23 cellular contexts compared by ENCODE assay signal in the genomic region with DNA sequence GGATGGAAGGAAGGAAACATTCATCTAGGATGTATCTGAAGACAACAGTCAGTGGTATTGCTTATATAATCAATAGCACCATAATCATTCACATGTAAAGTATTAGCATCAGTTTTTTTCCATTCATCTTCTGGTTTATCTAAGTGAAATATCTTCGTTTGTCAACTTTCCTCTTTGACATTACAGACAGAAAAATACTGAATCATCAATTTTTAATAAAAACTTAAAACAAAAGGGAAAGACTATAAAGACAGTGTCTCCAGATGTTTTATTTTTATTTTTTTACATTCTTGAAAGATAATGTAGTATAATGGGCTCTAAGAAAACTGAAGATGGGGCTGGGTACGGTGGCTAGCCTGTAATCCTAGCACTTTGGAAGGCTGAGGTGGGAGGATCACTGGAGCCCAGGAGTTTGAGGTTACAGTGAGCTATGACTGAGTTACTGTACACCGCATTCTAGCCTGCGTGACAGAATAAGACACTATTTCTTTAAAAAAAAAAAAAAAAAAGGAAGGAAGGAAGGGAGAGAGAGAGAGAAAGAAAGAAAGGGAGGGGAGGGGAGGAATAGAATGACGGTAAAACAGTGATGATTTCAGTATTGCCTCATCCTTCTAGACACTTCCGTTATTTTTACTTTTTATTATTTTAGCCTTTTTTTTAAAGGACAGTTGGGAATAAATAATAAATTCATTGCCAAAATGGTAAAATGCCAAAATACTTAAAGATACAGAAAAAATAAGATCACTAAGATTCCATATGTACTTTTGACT.
DNase-seq lines count a peak whose midpoint lies in the region; ATAC-seq, FAIRE-seq and TF ChIP-seq lines count a peak whose summit lies in the region.
"Had no signal": no experiment of that assay in that cellular context is flagged by ENCODE, and none has a peak within 500 bp of the region (broad histone marks: within the 10 kb centered on the region; RNA-seq: fewer than 3 reads in every experiment).

No MANE protein-coding gene starts in this region.

- TF ChIP-seq EP300 in K562 (IDR thresholded peaks at IDR 0.05; ENCODE audit: low read length): no peak

- no peaks in the 10 kb centered on the region for H3K9me3 ChIP-seq in K562 (replicated peaks; ENCODE audit: control insufficient read depth, insufficient read depth, low read depth, low read length)
- no peaks in the 10 kb centered on the region for H3K9me3 ChIP-seq in subcutaneous abdominal adipose tissue (ENCODE audit: control insufficient read depth in 5 of 5, low read length in 5 of 5)
- no peaks in the 10 kb centered on the region for H3K9me3 ChIP-seq in A673 (ENCODE audit: low read depth, low read length, poor library complexity, severe bottlenecking)
- H3K9me3 ChIP-seq: BE2C, SJCRH30 had no signal

- H3K9ac ChIP-seq in K562 (ENCODE audit: insufficient read depth in 1 of 2, low read depth in 2 of 2, low read length in 2 of 2): no peak overlapping the region
- no peak overlapping the region for H3K9ac ChIP-seq in subcutaneous abdominal adipose tissue (ENCODE audit: low read length in 5 of 5)
- H3K9ac ChIP-seq: KMS-11 had no signal

- FAIRE-seq in K562 (lab: Jason Lieb, UNC): no peak
- FAIRE-seq: GM19239 had no signal

- no TSS peak for BruUV-seq in K562 (replicated peaks; lab: Mats Ljungman, UMichigan)
- no TSS peak for BruUV-seq in A673 (replicated peaks; lab: Mats Ljungman, UMichigan)

- H3K4me1 ChIP-seq in K562 (replicated peaks in 1 of 2; ENCODE audit: control insufficient read depth in 2 of 2, insufficient read depth in 2 of 2, low read length in 2 of 2): no peaks in the 10 kb centered on the region
- H3K4me1 ChIP-seq in subcutaneous abdominal adipose tissue (ENCODE audit: control insufficient read depth in 5 of 5, insufficient read depth in 5 of 5, low read length in 5 of 5): peaks cover 0 to 8% (median 2%) of the 10 kb centered on the region in 5 donors
- H3K4me1 ChIP-seq in A673 (ENCODE audit: insufficient read depth, low read length, poor library complexity, severe bottlenecking): no peaks in the 10 kb centered on the region
- H3K4me1 ChIP-seq: BE2C had no signal

- CTCF ChIA-PET in K562 (lab: Yijun Ruan, JAX; ENCODE audit: low intra/inter-chr PET ratio) (no interaction called here), A673 (lab: Charles Lee) (no interaction called here)

- DNase-seq in left ventricle myocardium superior: no peak
- no peak for DNase-seq in Right ventricle myocardium inferior (ENCODE audit: missing footprints)
- DNase-seq in NOMO-1 treated with DMSO at 0.1 percent for 48 hours (lab: John Stamatoyannopoulos, UW; ENCODE audit: unreplicated experiment): peak; percentile 35
- no peak for DNase-seq in K562 (ENCODE audit: extremely low read depth in 1 of 4, low spot score in 3 of 4)
- no peak for DNase-seq in A673 (ENCODE audit: low spot score)
- DNase-seq: BE2C; CD4-positive, CD25-positive, alpha-beta regulatory T cell; EL; GF-D8; H9; HFFc6; NCI-H1417; NCI-H1694 treated with DMSO at 0.1 percent for 48 hours; NCI-H2081 treated with DMSO at 0.1 percent for 48 hours; NCI-H2171 treated with DMSO at 0.1 percent for 48 hours; NCI-H526; SJCRH30 had no signal

- no peak for TF ChIP-seq POLR2A in K562 (conservative IDR thresholded peaks at IDR 0.05)

- H3K4me2 ChIP-seq in K562 (ENCODE audit: insufficient read depth, low read length): no peak overlapping the region
- H3K4me2 ChIP-seq: KMS-11 had no signal

- TF ChIP-seq CTCF in K562 (IDR thresholded peaks at IDR 0.05 in 2 of 3, conservative IDR thresholded peaks at IDR 0.05 in 1 of 3; ENCODE audit: insufficient read depth in 2 of 3, low read depth in 1 of 3, low read length in 3 of 3) (no peak), A673 (conservative IDR thresholded peaks at IDR 0.05; ENCODE audit: low read depth, low read length) (no peak)

- intact Hi-C loops in left ventricle myocardium superior (cut with micrococcal nuclease) (no loop called here), Right ventricle myocardium inferior (cut with DNase I) (no loop called here), K562 (cut with micrococcal nuclease) (no loop called here), A673 (cut with micrococcal nuclease; ENCODE audit: unreplicated experiment) (no loop called here)

- H2AFZ ChIP-seq in K562 (ENCODE audit: low read depth, low read length): no peak overlapping the region

- 0 out of 3 replicates have a peak, but pooled peaks cover 5% of the 10 kb centered on the region for H3K36me3 ChIP-seq in K562 (ENCODE audit: control insufficient read depth, insufficient read depth, low read length)
- H3K36me3 ChIP-seq in subcutaneous abdominal adipose tissue (ENCODE audit: control insufficient read depth in 5 of 5, insufficient read depth in 5 of 5, low read length in 5 of 5): peaks cover 0 to 2% (median 0%) of the 10 kb centered on the region in 5 donors
- H3K36me3 ChIP-seq in A673 (ENCODE audit: insufficient read depth, low read length, poor library complexity, severe bottlenecking): no peaks in the 10 kb centered on the region
- H3K36me3 ChIP-seq: BE2C had no signal

- TF ChIP-seq RAD21 in K562 (CRISPR knock-in tag; conservative IDR thresholded peaks at IDR 0.05 in 1 of 2, IDR thresholded peaks at IDR 0.05 in 1 of 2): no peak

- ATAC-seq in left ventricle myocardium superior (peak; percentile 28), Right ventricle myocardium inferior (no peak), K562 (no peak), HG02973 (IDR thresholded peaks at IDR 0.05; ENCODE audit: unreplicated experiment) (no peak), HG02759 (IDR thresholded peaks at IDR 0.05; ENCODE audit: unreplicated experiment) (no peak)

- H3K4me3 ChIP-seq in K562: no peak overlapping the region
- H3K4me3 ChIP-seq in subcutaneous abdominal adipose tissue (ENCODE audit: low read depth in 1 of 5, low read length in 5 of 5): no peak overlapping the region
- H3K4me3 ChIP-seq in A673 (ENCODE audit: low read depth, low read length, poor library complexity, severe bottlenecking): no peak overlapping the region
- H3K4me3 ChIP-seq: SJCRH30 had no signal

- WGBS in K562 (ENCODE audit: insufficient coverage, low coverage, missing lambda C conversion rate): 83% methylated on average over 6 of the region's 6 CpGs

- H4K20me1 ChIP-seq in K562 (replicated peaks; ENCODE audit: control insufficient read depth, insufficient read depth, low read length): no peaks in the 10 kb centered on the region

- H3K9me1 ChIP-seq in K562 (ENCODE audit: control insufficient read depth, insufficient read depth, low read length): no peaks in the 10 kb centered on the region

- H3K27me3 ChIP-seq in K562 (ENCODE audit: control insufficient read depth in 2 of 2, insufficient read depth in 2 of 2, low read length in 2 of 2): no peaks in the 10 kb centered on the region
- H3K27me3 ChIP-seq in subcutaneous abdominal adipose tissue (ENCODE audit: control insufficient read depth in 5 of 5, insufficient read depth in 4 of 5, low read length in 5 of 5): no peaks in the 10 kb centered on the region
- no peaks in the 10 kb centered on the region for H3K27me3 ChIP-seq in A673 (replicated peaks; ENCODE audit: insufficient read depth, low read depth, low read length, poor library complexity)
- H3K27me3 ChIP-seq: BE2C, SJCRH30 had no signal

- in situ Hi-C loops in K562 (cut with MboI): no loop called here

- peaks cover 8% of the 10 kb centered on the region; the same call in 1 of the 3 replicates for H3K79me2 ChIP-seq in K562 (ENCODE audit: control insufficient read depth, insufficient read depth, low read length)

- no peak overlapping the region for H3K27ac ChIP-seq in K562 (ENCODE audit: extremely low read depth, low read depth, low read length)
- peak overlapping the region; percentile 50 for H3K27ac ChIP-seq in subcutaneous abdominal adipose tissue (ENCODE audit: low read depth, low read length)
- H3K27ac ChIP-seq in A673 (ENCODE audit: low read depth, low read length, poor library complexity, severe bottlenecking): no peak overlapping the region
- H3K27ac ChIP-seq: HL-60, KMS-11, SJCRH30 had no signal

- POLR2A ChIA-PET in K562 (lab: Yijun Ruan, JAX): no interaction called here
- POLR2A ChIA-PET in A673 (lab: Charles Lee; ENCODE audit: low non-redundant PET): no interaction called here

TF ChIP-seq in K562, 482 proteins besides CTCF, POLR2A, EP300 and RAD21:
- TF ChIP-seq MAFG (tag; conservative IDR thresholded peaks at IDR 0.05) (peak; percentile 44; the same call in 1 of the 2 replicates), ATF3 (IDR thresholded peaks at IDR 0.05) (0 out of 2 replicates have a peak, but pooled peaks have one; percentile 16), ATF3 (CRISPR knock-in tag; conservative IDR thresholded peaks at IDR 0.05) (no peak), ZNF316 (IDR thresholded peaks at IDR 0.05) (peak; percentile 89), ZNF384 (IDR thresholded peaks at IDR 0.05; ENCODE audit: low read depth, low read length) (peak; percentile 46), ZNF280A (IDR thresholded peaks at IDR 0.05; ENCODE audit: low read depth, partially characterized antibody) (no peak), MAFK (IDR thresholded peaks at IDR 0.05; ENCODE audit: low read length) (peak; percentile 59; the same call in 1 of the 2 replicates), C11orf30 (IDR thresholded peaks at IDR 0.05; ENCODE audit: low read depth) (peak; percentile 73), FOXJ2 (tag; IDR thresholded peaks at IDR 0.05) (no peak), MAFF (IDR thresholded peaks at IDR 0.05; ENCODE audit: low read length) (peak; percentile 62; the same call in 1 of the 2 replicates)
